Comparison of ENCODE assay signal across 16 cellular contexts in the genomic region with DNA sequence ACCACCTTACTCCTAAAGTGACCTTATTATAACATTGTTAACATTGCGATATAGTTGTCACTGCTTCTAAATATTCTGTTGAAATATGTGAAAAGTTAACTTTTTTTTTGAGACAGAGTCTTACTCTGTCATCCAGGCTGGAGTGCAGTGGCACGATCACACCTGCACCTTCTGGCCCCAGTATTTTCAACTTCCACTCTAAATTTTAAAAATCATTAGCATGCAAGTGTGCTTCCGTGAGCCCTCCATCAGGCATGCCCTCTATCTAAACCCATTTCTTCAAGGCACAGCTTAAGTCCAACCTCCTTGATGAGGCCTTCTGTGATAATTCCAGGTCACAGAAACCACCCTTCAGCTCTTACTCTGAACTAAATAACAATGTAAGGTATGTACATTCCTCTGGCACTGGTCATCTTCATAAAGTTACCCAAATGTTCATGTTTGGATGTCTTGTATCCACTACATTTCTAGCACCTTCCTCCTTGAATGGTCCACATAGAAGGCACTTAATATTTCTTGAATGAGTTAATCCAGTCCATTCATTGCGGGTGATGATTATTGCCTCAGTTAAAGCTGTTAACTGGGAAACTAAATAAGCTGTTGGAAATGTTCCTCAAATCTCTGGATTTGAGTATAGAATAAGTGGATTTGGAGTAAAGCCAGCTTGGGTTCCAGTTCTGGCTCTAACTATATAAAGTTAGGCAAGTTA. TPM values are rescaled to one million over a fixed set of nuclear protein-coding genes. Genes with fewer than 3 reads are reported as not detected.
DNase-seq lines count a peak whose midpoint lies in the region; ATAC-seq, FAIRE-seq and TF ChIP-seq lines count a peak whose summit lies in the region.
"Had no signal": no experiment of that assay in that cellular context is flagged by ENCODE, and none has a peak within 500 bp of the region (broad histone marks: within the 10 kb centered on the region; RNA-seq: fewer than 3 reads in every experiment).

No MANE protein-coding gene starts in this region.

- no peak for TF ChIP-seq CTCF in bronchial epithelial cell (IDR thresholded peaks at IDR 0.05; ENCODE audit: insufficient read depth, low read length, severe bottlenecking)
- TF ChIP-seq CTCF in retinal pigment epithelial cell (conservative IDR thresholded peaks at IDR 0.05; ENCODE audit: low read depth, low read length) = no peak
- TF ChIP-seq CTCF in gastrocnemius medialis (IDR thresholded peaks at IDR 0.05 in 4 of 5, conservative IDR thresholded peaks at IDR 0.05 in 1 of 5) = no peak

- DNase-seq in EL = peak; percentile 54
- DNase-seq in M059J (ENCODE audit: low read depth) = peak; percentile 65
- peak; percentile 22 for DNase-seq in bronchial epithelial cell (ENCODE audit: low read depth)
- peak; percentile 91 for DNase-seq in retinal pigment epithelial cell (ENCODE audit: low read depth)
- DNase-seq in neuronal stem cell (ENCODE audit: low spot score) = no peak
- DNase-seq in gastrocnemius medialis = no peak
- DNase-seq: activated T-cell treated with anti-CD3 and anti-CD28 coated beads for 4 hours, hippocampal formation, NCI-H1694, NCI-H524, SHP77 treated with DMSO at 0.1 percent for 48 hours had no signal

- no peaks in the 10 kb centered on the region for H3K27me3 ChIP-seq in bronchial epithelial cell (ENCODE audit: control insufficient read depth, insufficient read depth, low read length)
- no peaks in the 10 kb centered on the region for H3K27me3 ChIP-seq in neuronal stem cell (ENCODE audit: control insufficient read depth in 3 of 3, insufficient read depth in 3 of 3, low read depth in 1 of 3, low read length in 3 of 3)
- H3K27me3 ChIP-seq in gastrocnemius medialis = no peaks in the 10 kb centered on the region
- H3K27me3 ChIP-seq: tibial nerve had no signal

- intact Hi-C loops in gastrocnemius medialis (cut with DNase I; ENCODE audit: low total_unique reads) = no loop called here

- H2BK120ac ChIP-seq in neuronal stem cell (ENCODE audit: low read depth, low read length) = no peak overlapping the region

- H3K4me3 ChIP-seq in bronchial epithelial cell (ENCODE audit: low read depth, low read length) (no peak overlapping the region), retinal pigment epithelial cell (ENCODE audit: low read length) (no peak overlapping the region), neuronal stem cell (ENCODE audit: low read length in 2 of 2) (no peak overlapping the region), gastrocnemius medialis (no peak overlapping the region)
- H3K4me3 ChIP-seq: GM23338, tibial nerve had no signal

- no peak overlapping the region for H3K18ac ChIP-seq in neuronal stem cell (ENCODE audit: low read length)

- H2BK5ac ChIP-seq in neuronal stem cell (ENCODE audit: low read length) = no peak overlapping the region

- no peak overlapping the region for H3K14ac ChIP-seq in neuronal stem cell (ENCODE audit: low read length)

- no peak overlapping the region for H3K27ac ChIP-seq in neuronal stem cell (replicated peaks; ENCODE audit: low read length)
- no peak overlapping the region for H3K27ac ChIP-seq in gastrocnemius medialis
- H3K27ac ChIP-seq: tibial nerve had no signal

- no peak overlapping the region for H4K91ac ChIP-seq in neuronal stem cell (ENCODE audit: low read depth, low read length, poor library complexity)

- no peak overlapping the region for H4K8ac ChIP-seq in neuronal stem cell (ENCODE audit: low read depth, low read length)

- H3K9me3 ChIP-seq in neuronal stem cell (replicated peaks in 1 of 2; ENCODE audit: control insufficient read depth in 2 of 2, insufficient read depth in 1 of 2, low read depth in 1 of 2, low read length in 2 of 2) (no peaks in the 10 kb centered on the region), gastrocnemius medialis (no peaks in the 10 kb centered on the region)
- H3K9me3 ChIP-seq: tibial nerve had no signal

- no peaks in the 10 kb centered on the region for H3K79me1 ChIP-seq in neuronal stem cell (ENCODE audit: low read depth, low read length)

- no peak overlapping the region for H3K9ac ChIP-seq in neuronal stem cell (ENCODE audit: low read depth, low read length, poor library complexity)

- H3K23ac ChIP-seq in neuronal stem cell (ENCODE audit: low read depth, low read length, poor library complexity) = no peak overlapping the region

- H2BK15ac ChIP-seq in neuronal stem cell (ENCODE audit: low read length) = no peak overlapping the region

- H3K36me3 ChIP-seq in bronchial epithelial cell (ENCODE audit: control insufficient read depth, insufficient read depth, low read length) (no peaks in the 10 kb centered on the region), neuronal stem cell (replicated peaks in 1 of 2; ENCODE audit: control insufficient read depth in 2 of 2, insufficient read depth in 2 of 2, low read length in 2 of 2) (no peaks in the 10 kb centered on the region), gastrocnemius medialis (no peaks in the 10 kb centered on the region)
- H3K36me3 ChIP-seq: tibial nerve had no signal

- FAIRE-seq in bronchial epithelial cell (lab: Jason Lieb, UNC) = no peak
- FAIRE-seq: D721Med had no signal

- no peak overlapping the region for H2AK5ac ChIP-seq in neuronal stem cell (ENCODE audit: low read depth, low read length)

- no CpG with 5 or more reads among the region's 4 CpGs for WGBS in neuronal stem cell (ENCODE audit: extremely low coverage in 2 of 2, insufficient read length in 2 of 2, insufficient replicate concordance in 1 of 2), 2 donors

- no peak for TF ChIP-seq POLR2A in gastrocnemius medialis (IDR thresholded peaks at IDR 0.05)

- no peak for ATAC-seq in HG03520 (IDR thresholded peaks at IDR 0.05; ENCODE audit: unreplicated experiment)
- no peak for ATAC-seq in gastrocnemius medialis
- no peak for ATAC-seq in HG03354 (IDR thresholded peaks at IDR 0.05; ENCODE audit: poor library complexity, severe bottlenecking, unreplicated experiment)
- ATAC-seq: GM23338 had no signal

- in situ Hi-C loops in gastrocnemius medialis (cut with MboI; ENCODE audit: low sequenced_read_pairs in 4 of 4) = no loop called here

- H3K4me1 ChIP-seq in neuronal stem cell (ENCODE audit: control insufficient read depth in 2 of 2, insufficient read depth in 1 of 2, low read depth in 1 of 2, low read length in 2 of 2) = peaks cover 0 to 7% of the 10 kb centered on the region in 2 donors
- H3K4me1 ChIP-seq in gastrocnemius medialis = peaks cover 0 to 4% of the 10 kb centered on the region in 2 donors

- no peak overlapping the region for H2AFZ ChIP-seq in neuronal stem cell (ENCODE audit: low read length)
- H2AFZ ChIP-seq: GM23338 had no signal

- H3K4me2 ChIP-seq in neuronal stem cell (ENCODE audit: insufficient read depth, low read length, poor library complexity, severe bottlenecking) = no peak overlapping the region
- H3K4me2 ChIP-seq: GM23338 had no signal

- no peak overlapping the region for H3K4ac ChIP-seq in neuronal stem cell (ENCODE audit: low read length)

- H2BK12ac ChIP-seq in neuronal stem cell (ENCODE audit: low read length) = no peak overlapping the region

RNA-seq across cellular contexts. Expression of gene TMEM131L, which starts 38.6 kb away (rescaled TPM):
- 8.2 and 8.4 TPM in 2 replicates for total RNA-seq in M059J (2014; rRNA removed; shearing (Covaris generic))
- total RNA-seq in bronchial epithelial cell (7.9 TPM in 2 replicates), gastrocnemius medialis (10 to 100 TPM in 1 of 4 donors, 1 to 10 TPM in 3; 4.6 to 21.4 (median 9.5) TPM)
- polyA plus RNA-seq in neuronal stem cell (2013, experiment 1 of 2) = 10.3 TPM
- 10.2 TPM for polyA plus RNA-seq in neuronal stem cell (2013, experiment 2 of 2)

Comparison
In these comparisons a context has a peak if more than half of its experiments do, and no peak if none do; other contexts are left out.
1. DNase-seq: peak in EL (single experiment), M059J (single experiment), bronchial epithelial cell (single experiment) and retinal pigment epithelial cell (single experiment); none in neuronal stem cell (single experiment) and gastrocnemius medialis (0 of 2).